22 cellular contexts compared by ENCODE assay signal in genomic region chr5:110932755-110933488, GRCh38.
A peak's percentile ranks its signal among the peaks of the same experiment; 100 is the strongest.
DNase-seq lines count a peak whose midpoint lies in the region; ATAC-seq lines count a peak whose summit lies in the region.
"Had no signal": no experiment of that assay in that cellular context is flagged by ENCODE, and none has a peak within 500 bp of the region (broad histone marks: within the 10 kb centered on the region; RNA-seq: fewer than 3 reads in every experiment).

No MANE protein-coding gene starts in this region.

- H3K4me3 ChIP-seq in MG63 = no peak overlapping the region
- H3K4me3 ChIP-seq: lower lobe of right lung, prostate gland, smooth muscle cell, tibial nerve had no signal

- no peaks in the 10 kb centered on the region for H3K27me3 ChIP-seq in MG63
- H3K27me3 ChIP-seq: brain microvascular endothelial cell, tibial nerve had no signal

- no peak for DNase-seq in MG63
- DNase-seq in NCI-H2107 treated with DMSO at 0.1 percent for 48 hours (lab: John Stamatoyannopoulos, UW; ENCODE audit: unreplicated experiment) = no peak
- DNase-seq in NCI-H1105 (lab: John Stamatoyannopoulos, UW) = no peak
- no peak for DNase-seq in mucosa of gallbladder (ENCODE audit: low spot score)
- DNase-seq: activated CD4-positive, alpha-beta T cell treated with anti-CD3 and anti-CD28 coated beads, Interleukin-2, amount 50 U/mL, for 48 hours; activated T-cell treated with anti-CD3 and anti-CD28 coated beads, Interleukin-2, amount 50 U/mL, for 24 hours; brain microvascular endothelial cell; COR-L47; Kasumi-1; lower lobe of right lung; natural killer cell; NCI-H1417 treated with DMSO at 0.1 percent for 48 hours; NCI-H2227 treated with DMSO at 0.1 percent for 48 hours had no signal

- H3K9me3 ChIP-seq in MG63 = peaks cover 15% of the 10 kb centered on the region
- H3K9me3 ChIP-seq: lower lobe of right lung, prostate gland had no signal

- H3K36me3 ChIP-seq in MG63 = no peaks in the 10 kb centered on the region
- H3K36me3 ChIP-seq: brain microvascular endothelial cell, lower lobe of right lung, prostate gland, tibial nerve had no signal

- ATAC-seq in GM18907 (IDR thresholded peaks at IDR 0.05; ENCODE audit: unreplicated experiment) (peak; percentile 65), GM21619 (IDR thresholded peaks at IDR 0.05; ENCODE audit: unreplicated experiment) (peak; percentile 98), HG03039 (IDR thresholded peaks at IDR 0.05; ENCODE audit: unreplicated experiment) (peak; percentile 86), HG03565 (IDR thresholded peaks at IDR 0.05; ENCODE audit: unreplicated experiment) (peak; percentile 97)
- ATAC-seq: activated naive CD4-positive, alpha-beta T cell treated with anti-CD3 and anti-CD28 coated beads, Interleukin-2, amount 50 U/mL, for 72 hours; lower lobe of right lung; natural killer cell; stimulated activated memory B cell treated with anti-CD40 and anti-IgM and Interleukin-4, amounts not matched to agents 10 μg/mL and 1 μg/mL and 100 μg/mL, for 72 hours had no signal
